8 cellular contexts compared by ENCODE assay signal in genomic region chr17:47205419-47205963, GRCh38. TPM values are rescaled to one million over a fixed set of nuclear protein-coding genes. Genes with fewer than 3 reads are reported as not detected.
DNase-seq lines count a peak whose midpoint lies in the region; TF ChIP-seq lines count a peak whose summit lies in the region.

No MANE protein-coding gene starts in this region.

- peaks cover 43% of the 10 kb centered on the region for H3K4me1 Mint-ChIP-seq in activated naive CD4-positive, alpha-beta T cell treated with anti-CD3 and anti-CD28 coated beads for 36 hours (ENCODE audit: low read depth)

- TF ChIP-seq CTCF in left ventricle myocardium inferior (IDR thresholded peaks at IDR 0.05; ENCODE audit: borderline replicate concordance): no peak
- peak in 1 of 11 experiments; percentile 8 for TF ChIP-seq CTCF in spleen (IDR thresholded peaks at IDR 0.05 in 8 of 11, conservative IDR thresholded peaks at IDR 0.05 in 3 of 11)

- no peaks in the 10 kb centered on the region for H3K9me3 Mint-ChIP-seq in activated naive CD4-positive, alpha-beta T cell treated with anti-CD3 and anti-CD28 coated beads for 36 hours

- H3K27ac Mint-ChIP-seq in activated naive CD4-positive, alpha-beta T cell treated with anti-CD3 and anti-CD28 coated beads for 36 hours: peak overlapping the region; percentile 78

- TF ChIP-seq POLR2A in spleen (IDR thresholded peaks at IDR 0.05): no peak

- H3K4me3 ChIP-seq in GM08714 (ENCODE audit: low read length): peak overlapping the region; percentile 52; the same call in 1 of the 2 replicates
- no peak overlapping the region for H3K4me3 ChIP-seq in H7 (ENCODE audit: insufficient read depth, low read depth, low read length)
- peak overlapping the region; percentile 21 for H3K4me3 ChIP-seq in left ventricle myocardium inferior
- peak overlapping the region in 1 of 8 donors; percentile 47 for H3K4me3 ChIP-seq in spleen

- intact Hi-C loops in activated naive CD4-positive, alpha-beta T cell treated with anti-CD3 and anti-CD28 coated beads for 36 hours (cut with micrococcal nuclease): loop anchor here (2.0 to 10.0 kb wide), 2 partner anchors 43 to 519 kb away; no protein-coding TSS in a partner anchor
- intact Hi-C loops in left ventricle myocardium inferior (cut with micrococcal nuclease) (no loop called here), spleen (cut with DNase I; ENCODE audit: low total_unique reads) (no loop called here)

- H3K4me1 ChIP-seq in left ventricle myocardium inferior (peaks cover 47% of the 10 kb centered on the region), spleen (peaks cover 8 to 69% (median 47%) of the 10 kb centered on the region in 6 donors)

- H3K27me3 ChIP-seq in H7 (ENCODE audit: control insufficient read depth, insufficient read depth, low read length) (no peaks in the 10 kb centered on the region), left ventricle myocardium inferior (ENCODE audit: low read depth) (no peaks in the 10 kb centered on the region), spleen (replicated peaks in 1 of 7) (no peaks in the 10 kb centered on the region)

- H3K27ac ChIP-seq in left ventricle myocardium inferior (replicated peaks): peak overlapping the region; percentile 80
- peak overlapping the region; percentile 58 to 94 (median 86) for H3K27ac ChIP-seq in spleen

- DNase-seq in H7 (peak; percentile 42), NCI-H2196 (lab: John Stamatoyannopoulos, UW; ENCODE audit: unreplicated experiment) (peak; percentile 24), left ventricle myocardium inferior (peak; percentile 38), spleen (peak; percentile 86), 8988T (no peak), NCI-H524 (lab: John Stamatoyannopoulos, UW) (no peak)
- DNase-seq in activated naive CD4-positive, alpha-beta T cell treated with anti-CD3 and anti-CD28 coated beads for 36 hours: peak; percentile 78

- peak overlapping the region; percentile 51 for H3K4me3 Mint-ChIP-seq in activated naive CD4-positive, alpha-beta T cell treated with anti-CD3 and anti-CD28 coated beads for 36 hours

- CTCF ChIA-PET in activated naive CD4-positive, alpha-beta T cell treated with anti-CD3 and anti-CD28 coated beads for 36 hours (lab: Charles Lee): interaction anchor here (1.3 to 1.8 kb wide), 3 partner anchors 15 to 110 kb away, joined by 3 to 5 read pairs (median 3); no protein-coding TSS in a partner anchor

- WGBS in spleen, 5 donors: 41 to 55% (median 50%) methylated on average over 9 of the region's 9 CpGs

- H3K27me3 Mint-ChIP-seq in activated naive CD4-positive, alpha-beta T cell treated with anti-CD3 and anti-CD28 coated beads for 36 hours (ENCODE audit: low read depth): no peaks in the 10 kb centered on the region

- H3K36me3 ChIP-seq in H7 (replicated peaks; ENCODE audit: control insufficient read depth, insufficient read depth, low read length) (no peaks in the 10 kb centered on the region), left ventricle myocardium inferior (no peaks in the 10 kb centered on the region), spleen (no peaks in the 10 kb centered on the region)

- H3K9me3 ChIP-seq in left ventricle myocardium inferior (replicated peaks) (no peaks in the 10 kb centered on the region), spleen (no peaks in the 10 kb centered on the region)

- H3K36me3 Mint-ChIP-seq in activated naive CD4-positive, alpha-beta T cell treated with anti-CD3 and anti-CD28 coated beads for 36 hours (ENCODE audit: low read depth): no peaks in the 10 kb centered on the region

RNA-seq across cellular contexts. Expression of gene MYL4, which starts 3.7 kb away (rescaled TPM):
- not detected in 2 replicates for total RNA-seq in H7 (2014; rRNA removed; shearing (Covaris generic))
- not detected for total RNA-seq in activated naive CD4-positive, alpha-beta T cell treated with anti-CD3 and anti-CD28 coated beads for 36 hours
- total RNA-seq in left ventricle myocardium inferior (809 TPM), spleen (1 to 10 TPM in 5 of 7 donors, under 1 TPM in 2; 0.55 to 8.3 (median 3.9) TPM)
- 1 to 10 TPM in 1 of 3 donors, under 1 TPM in 2; 0.39 to 1.6 (median 0.63) TPM for polyA plus RNA-seq in spleen

RNA-seq across cellular contexts. Expression of gene CDC27, which starts 16.4 kb away (rescaled TPM):
- 45.9 and 67.7 TPM in 2 replicates for total RNA-seq in H7 (2014; rRNA removed; shearing (Covaris generic))
- 100 to 1,000 TPM; 105 to 117 TPM for total RNA-seq in activated naive CD4-positive, alpha-beta T cell treated with anti-CD3 and anti-CD28 coated beads for 36 hours
- total RNA-seq in left ventricle myocardium inferior (92.4 TPM), spleen (10 to 100 TPM; 57.6 to 94.5 (median 82.2) TPM)
- polyA plus RNA-seq in spleen: 10 to 100 TPM; 14.0 to 21.3 (median 15.0) TPM

RNA-seq across cellular contexts. Expression of gene ITGB3, which starts 48.1 kb away (rescaled TPM):
- 0.07 and 0.35 TPM in 2 replicates for total RNA-seq in H7 (2014; rRNA removed; shearing (Covaris generic))
- total RNA-seq in activated naive CD4-positive, alpha-beta T cell treated with anti-CD3 and anti-CD28 coated beads for 36 hours: not detected
- total RNA-seq in left ventricle myocardium inferior: 3.3 TPM
- total RNA-seq in spleen: 10 to 100 TPM; 19.1 to 56.0 (median 32.6) TPM
- 1 to 10 TPM in 1 of 3 donors, under 1 TPM in 2; 0.30 to 1.1 (median 0.73) TPM for polyA plus RNA-seq in spleen

Comparison
In these comparisons a context has a peak if more than half of its experiments do, and no peak if none do; other contexts are left out.
1. DNase-seq: peak in H7 (single experiment), NCI-H2196 (single experiment), activated naive CD4-positive, alpha-beta T cell treated with anti-CD3 and anti-CD28 coated beads for 36 hours (single experiment), left ventricle myocardium inferior (single experiment) and spleen (single experiment); none in 8988T (single experiment) and NCI-H524 (0 of 2).
2. RNA of gene MYL4, which starts 3.7 kb away (total RNA-seq): 809 TPM in left ventricle myocardium inferior (single experiment); 0.55 to 8.3 TPM in spleen, not detected in H7 and not detected in activated naive CD4-positive, alpha-beta T cell treated with anti-CD3 and anti-CD28 coated beads for 36 hours; every median in the first group is over 10 times any median in the second.